In genomic region chr10:47361293-47361692, GRCh38 we compare ENCODE assay signal across 9 cellular contexts. TPM values are rescaled to one million over a fixed set of nuclear protein-coding genes. Genes with fewer than 3 reads are reported as not detected.
DNase-seq lines count a peak whose midpoint lies in the region; ATAC-seq, FAIRE-seq and TF ChIP-seq lines count a peak whose summit lies in the region.
"Had no signal": no experiment of that assay in that cellular context is flagged by ENCODE, and none has a peak within 500 bp of the region (broad histone marks: within the 10 kb centered on the region; RNA-seq: fewer than 3 reads in every experiment).

No MANE protein-coding gene starts in this region.

- no peak overlapping the region for H3K14ac ChIP-seq in H1 (ENCODE audit: insufficient read length)

- no peak overlapping the region for H3K56ac ChIP-seq in H1 (replicated peaks; ENCODE audit: insufficient read length, low read depth, low read length)

- no peak overlapping the region for H2BK15ac ChIP-seq in H1 (ENCODE audit: low read length)

- FAIRE-seq in H1 (lab: Jason Lieb, UNC) = no peak
- FAIRE-seq: colon had no signal

- H3K4ac ChIP-seq in H1 (replicated peaks; ENCODE audit: insufficient read length, low read depth, low read length) = no peak overlapping the region

- H3K4me1 ChIP-seq in NT2/D1 (ENCODE audit: insufficient read depth, insufficient read length) (no peaks in the 10 kb centered on the region), H1 (replicated peaks in 1 of 4; ENCODE audit: control insufficient read depth in 3 of 4, insufficient read depth in 4 of 4, low read length in 3 of 4) (peaks cover 2 to 7% (median 3%) of the 10 kb centered on the region in 4 experiments; a peak in 3 of 7 replicates)

- H2AK5ac ChIP-seq in H1 (ENCODE audit: low read depth, low read length) = no peak overlapping the region

- TF ChIP-seq EP300 in H1 (IDR thresholded peaks at IDR 0.05; ENCODE audit: borderline replicate concordance in 1 of 2, low read depth in 2 of 2, low read length in 2 of 2) = no peak

- no peak overlapping the region for H4K5ac ChIP-seq in H1 (ENCODE audit: insufficient read length, low read depth, low read length)

- no peak overlapping the region for H3K4me3 ChIP-seq in NT2/D1 (ENCODE audit: insufficient read length, low read depth)
- H3K4me3 ChIP-seq in H1 (ENCODE audit: extremely low read depth in 1 of 4, insufficient read depth in 2 of 4, low read depth in 3 of 4, low read length in 4 of 4) = no peak overlapping the region

- H3K27me3 ChIP-seq in NT2/D1 (ENCODE audit: insufficient read depth, insufficient read length) = no peaks in the 10 kb centered on the region
- H3K27me3 ChIP-seq in H1 (replicated peaks in 1 of 4; ENCODE audit: control insufficient read depth in 3 of 4, extremely low read depth in 1 of 4, insufficient read depth in 3 of 4, low read length in 3 of 4) = no peaks in the 10 kb centered on the region

- CTCF ChIA-PET in H1 (lab: Charles Lee; ENCODE audit: partially characterized antibody) = interaction anchor here (0.6 to 8.9 kb wide), 20 partner anchors 12 to 411 kb away, joined by 3 to 132 read pairs (median 3); partner anchors contain the start of gene RBP3

- H3K4me2 ChIP-seq in H1 (ENCODE audit: insufficient read depth in 1 of 2, low read depth in 2 of 2, low read length in 2 of 2) = no peak overlapping the region

- TF ChIP-seq POLR2A in H1 (IDR thresholded peaks at IDR 0.05; ENCODE audit: control extremely low read depth in 1 of 2, low read depth in 2 of 2, low read length in 2 of 2) = no peak

- no peak overlapping the region for H3K18ac ChIP-seq in H1 (ENCODE audit: extremely low read depth, low read length)

- H3K27ac ChIP-seq in 22Rv1 (no peak overlapping the region), H1 (ENCODE audit: low read depth, low read length) (no peak overlapping the region)

- peaks cover 5% of the 10 kb centered on the region for H3K36me3 ChIP-seq in NT2/D1 (ENCODE audit: insufficient read depth, insufficient read length, low read length)
- H3K36me3 ChIP-seq in H1 (ENCODE audit: control insufficient read depth in 2 of 4, insufficient read depth in 4 of 4, low read length in 3 of 4) = no peaks in the 10 kb centered on the region

- TF ChIP-seq RAD21 in H1 (IDR thresholded peaks at IDR 0.05 in 1 of 2, conservative IDR thresholded peaks at IDR 0.05 in 1 of 2; ENCODE audit: low read depth in 2 of 2, low read length in 2 of 2) = peak; percentile 66 to 79

- no peak overlapping the region for H2BK12ac ChIP-seq in H1 (ENCODE audit: low read depth, low read length)

- no peak overlapping the region for H2BK20ac ChIP-seq in H1 (ENCODE audit: low read length)

- H4K8ac ChIP-seq in H1 (ENCODE audit: extremely low read depth, insufficient read depth, low read length) = peak overlapping the region; percentile 28; the same call in 1 of the 2 replicates

- no peak overlapping the region for H2BK5ac ChIP-seq in H1 (ENCODE audit: low read depth, low read length)

- H3K9ac ChIP-seq in NT2/D1 (ENCODE audit: insufficient read length, low read depth) (no peak overlapping the region), H1 (replicated peaks in 1 of 4; ENCODE audit: extremely low read depth in 1 of 4, low read depth in 3 of 4, low read length in 3 of 4) (no peak overlapping the region)

- no peaks in the 10 kb centered on the region for H3K79me1 ChIP-seq in H1 (ENCODE audit: low read depth, low read length)

- H3K79me2 ChIP-seq in H1 (ENCODE audit: control insufficient read depth in 1 of 2, insufficient read depth in 2 of 2, low read length in 2 of 2) = no peaks in the 10 kb centered on the region

- H3K23ac ChIP-seq in H1 (ENCODE audit: insufficient read length) = no peak overlapping the region

- TF ChIP-seq CTCF in 22Rv1 (IDR thresholded peaks at IDR 0.05) (peak; percentile 89), H1 (IDR thresholded peaks at IDR 0.05; ENCODE audit: control extremely low read depth in 1 of 3, insufficient read depth in 1 of 3, low read depth in 1 of 3, low read length in 3 of 3) (peak; percentile 81 to 95 (median 91))

- H2BK120ac ChIP-seq in H1 (replicated peaks; ENCODE audit: low read depth, low read length) = no peak overlapping the region

- no peak overlapping the region for H2AFZ ChIP-seq in H1 (ENCODE audit: low read length)

- no peaks in the 10 kb centered on the region for H3K23me2 ChIP-seq in H1 (ENCODE audit: low read depth, low read length)

- no peaks in the 10 kb centered on the region for H3K9me3 ChIP-seq in NT2/D1 (ENCODE audit: insufficient read depth, low read length)
- no peaks in the 10 kb centered on the region for H3K9me3 ChIP-seq in H1 (ENCODE audit: insufficient read depth in 2 of 2, low read depth in 1 of 2, low read length in 1 of 2)

- whole genome bisulfite sequencing in H1 (ENCODE audit: extremely low coverage in 1 of 2, insufficient coverage in 1 of 2, insufficient read length in 1 of 2, insufficient replicate concordance in 2 of 2, low coverage in 1 of 2, low lambda C conversion rate in 2 of 2, missing lambda C conversion rate in 1 of 2), 2 experiments = 38% methylated on average over 9 of the region's 9 CpGs; no CpG with 5 or more reads in 1 of the 2 experiments

- no peaks in the 10 kb centered on the region for H4K20me1 ChIP-seq in H1 (replicated peaks in 1 of 2; ENCODE audit: control insufficient read depth in 1 of 2, insufficient read depth in 2 of 2, low read length in 2 of 2)

- ATAC-seq in HG03025 (IDR thresholded peaks at IDR 0.05; ENCODE audit: low FRiP score, unreplicated experiment) = no peak

- H4K91ac ChIP-seq in H1 (replicated peaks; ENCODE audit: insufficient read length, low read length) = no peak overlapping the region

- POLR2A ChIA-PET in H1 (lab: Charles Lee; ENCODE audit: partially characterized antibody) = interaction anchor here (1.4 to 1.7 kb wide), 2 partner anchors 13 to 23 kb away, joined by 3 to 4 read pairs; partner anchors contain the start of gene ZNF488

- DNase-seq in EH (ENCODE audit: low read depth) (peak; percentile 36), NT2/D1 (ENCODE audit: low read depth, low spot score) (peak; percentile 50), H1 (ENCODE audit: low read depth in 1 of 2, low spot score in 2 of 2) (peak; percentile 44 to 93), midbrain (lab: John Stamatoyannopoulos, UW) (peak; percentile 24), DMS153 (lab: John Stamatoyannopoulos, UW) (no peak), putamen (ENCODE audit: low spot score) (no peak)

TF ChIP-seq in H1, 55 proteins besides CTCF, POLR2A, EP300 and RAD21:
- TF ChIP-seq MAFK (IDR thresholded peaks at IDR 0.05; ENCODE audit: low read depth, low read length) = no peak
- TF ChIP-seq TBP (IDR thresholded peaks at IDR 0.05; ENCODE audit: low read depth, low read length) = 0 out of 2 replicates have a peak, but pooled peaks have one; percentile 36
- 0 out of 4 replicates have a peak, but pooled peaks of 1 of the 2 experiments have one; percentile 23 for TF ChIP-seq SIN3A (conservative IDR thresholded peaks at IDR 0.05 in 1 of 2, IDR thresholded peaks at IDR 0.05 in 1 of 2; ENCODE audit: low read depth in 1 of 2, low read length in 2 of 2)
- TF ChIP-seq JUND (IDR thresholded peaks at IDR 0.05; ENCODE audit: low read length) = peak; percentile 33; the same call in 1 of the 2 replicates
TF ChIP-seq in H1: peak in this region for 3.

RNA-seq across cellular contexts. Expression of gene RBP3, which starts 13.1 kb away (rescaled TPM):
- not detected in 2 replicates for total RNA-seq in H1 (2021; fragmentation: NEBNext Ultra II Directional; extraction: Animal tissue kit (Norgen Biotek cat#: 25700))
- not detected in 2 replicates for polyA plus RNA-seq in H1 (2011; rRNA removed)
- polyA plus RNA-seq in H1 (2011; cell fraction: cytosol; rRNA removed) = not detected
- not detected for polyA plus RNA-seq in H1 (2011; cell fraction: nucleus; rRNA removed)
- 0.05 to 0.07 TPM (median 0.07 TPM) in 3 of 4 replicates, not detected in the other for polyA plus RNA-seq in H1 (2012, experiment 1 of 2)
- polyA plus RNA-seq in H1 (2012, experiment 2 of 2) = not detected
- not detected for polyA plus RNA-seq in H1 (2013, experiment 1 of 2)
- polyA plus RNA-seq in H1 (2013, experiment 2 of 2) = not detected
- polyA minus RNA-seq in H1 (2011; rRNA and poly(A)+ RNA removed) = not detected in 2 replicates
- polyA minus RNA-seq in H1 (2011; cell fraction: cytosol; rRNA and poly(A)+ RNA removed) = not detected
- polyA minus RNA-seq in H1 (2011; cell fraction: nucleus; rRNA and poly(A)+ RNA removed) = not detected

RNA-seq across cellular contexts. Expression of gene ZNF488, which starts 22.8 kb away (rescaled TPM):
- total RNA-seq in H1 (2021; fragmentation: NEBNext Ultra II Directional; extraction: Animal tissue kit (Norgen Biotek cat#: 25700)) = 7.7 and 7.9 TPM in 2 replicates
- 9.6 and 11.4 TPM in 2 replicates for polyA plus RNA-seq in H1 (2011; rRNA removed)
- polyA plus RNA-seq in H1 (2011; cell fraction: cytosol; rRNA removed) = 6.7 TPM
- polyA plus RNA-seq in H1 (2011; cell fraction: nucleus; rRNA removed) = 8.6 TPM
- polyA plus RNA-seq in H1 (2012, experiment 1 of 2) = 7.5 to 8.5 TPM (median 8.1 TPM) in 4 replicates
- 8.3 TPM for polyA plus RNA-seq in H1 (2012, experiment 2 of 2)
- 4.2 TPM for polyA plus RNA-seq in H1 (2013, experiment 1 of 2)
- 4.4 TPM for polyA plus RNA-seq in H1 (2013, experiment 2 of 2)
- 12.5 and 12.9 TPM in 2 replicates for polyA minus RNA-seq in H1 (2011; rRNA and poly(A)+ RNA removed)
- polyA minus RNA-seq in H1 (2011; cell fraction: cytosol; rRNA and poly(A)+ RNA removed) = 4.0 TPM
- polyA minus RNA-seq in H1 (2011; cell fraction: nucleus; rRNA and poly(A)+ RNA removed) = 8.1 TPM

RNA-seq across cellular contexts. Expression of gene GDF2, which starts 39.0 kb away (rescaled TPM):
- not detected in 2 replicates for total RNA-seq in H1 (2021; fragmentation: NEBNext Ultra II Directional; extraction: Animal tissue kit (Norgen Biotek cat#: 25700))
- not detected in 2 replicates for polyA plus RNA-seq in H1 (2011; rRNA removed)
- polyA plus RNA-seq in H1 (2011; cell fraction: cytosol; rRNA removed) = not detected
- not detected for polyA plus RNA-seq in H1 (2011; cell fraction: nucleus; rRNA removed)
- not detected in 4 replicates for polyA plus RNA-seq in H1 (2012, experiment 1 of 2)
- polyA plus RNA-seq in H1 (2012, experiment 2 of 2) = not detected
- not detected for polyA plus RNA-seq in H1 (2013, experiment 1 of 2)
- not detected for polyA plus RNA-seq in H1 (2013, experiment 2 of 2)
- polyA minus RNA-seq in H1 (2011; rRNA and poly(A)+ RNA removed) = not detected in 2 replicates
- not detected for polyA minus RNA-seq in H1 (2011; cell fraction: cytosol; rRNA and poly(A)+ RNA removed)
- not detected for polyA minus RNA-seq in H1 (2011; cell fraction: nucleus; rRNA and poly(A)+ RNA removed)

Comparison
In these comparisons a context has a peak if more than half of its experiments do, and no peak if none do; other contexts are left out.
1. DNase-seq: peak in EH (single experiment), NT2/D1 (single experiment), H1 (2 of 2) and midbrain (single experiment); none in DMS153 (single experiment) and putamen (single experiment).